In the genomic region with DNA sequence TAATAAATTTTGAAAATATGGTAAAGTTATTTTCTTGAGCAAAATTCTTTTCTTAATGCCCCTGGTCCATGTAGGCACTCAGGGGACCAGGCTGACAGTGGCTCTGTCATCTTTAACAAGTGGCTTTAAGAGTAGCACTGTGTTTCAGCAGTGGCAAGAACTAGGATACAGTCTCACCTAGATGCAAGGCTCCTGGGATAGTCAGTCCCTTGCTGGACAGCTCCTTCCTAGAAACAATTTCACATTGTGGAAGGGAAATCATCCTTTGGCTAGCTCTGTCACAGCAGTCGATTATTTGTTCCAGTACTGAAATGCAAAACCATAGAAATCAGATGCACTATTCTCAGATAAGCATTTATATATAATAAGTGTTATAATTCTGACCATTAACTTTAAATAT, we compare ENCODE assay signal across 23 cellular contexts.
A peak's percentile ranks its signal among the peaks of the same experiment; 100 is the strongest.
DNase-seq lines count a peak whose midpoint lies in the region; ATAC-seq and TF ChIP-seq lines count a peak whose summit lies in the region.
"Had no signal": no experiment of that assay in that cellular context is flagged by ENCODE, and none has a peak within 500 bp of the region (broad histone marks: within the 10 kb centered on the region; RNA-seq: fewer than 3 reads in every experiment).

No MANE protein-coding gene starts in this region.

- no peaks in the 10 kb centered on the region for H3K79me1 ChIP-seq in mesendoderm (ENCODE audit: low read length)

- H2AK5ac ChIP-seq in mesendoderm (ENCODE audit: low read length), result no peak overlapping the region

- no peak overlapping the region for H4K5ac ChIP-seq in mesendoderm (ENCODE audit: low read length)

- H3K27ac ChIP-seq in GM23248 (no peak overlapping the region), mesendoderm (ENCODE audit: low read depth, low read length) (no peak overlapping the region)
- H3K27ac ChIP-seq: RWPE1, skin epidermis, suprapubic skin had no signal

- H3K56ac ChIP-seq in mesendoderm (ENCODE audit: low read length), result no peak overlapping the region

- H3K4me2 ChIP-seq in GM23248 (ENCODE audit: unreplicated experiment), result no peak overlapping the region
- H3K4me2 ChIP-seq in mesendoderm (ENCODE audit: low read length), result no peak overlapping the region

- 6 to 10% methylated on average over 1 of the region's 1 CpG for WGBS in GM23248 (ENCODE audit: low coverage in 1 of 2, low lambda C conversion rate in 2 of 2, missing lambda C conversion rate in 2 of 2), 2 experiments
- no CpG with 5 or more reads among the region's 1 CpG for WGBS in mesendoderm (ENCODE audit: extremely low coverage, insufficient coverage, low lambda C conversion rate)

- H3K79me2 ChIP-seq in GM23248 (ENCODE audit: insufficient read depth) (no peaks in the 10 kb centered on the region), mesendoderm (ENCODE audit: control insufficient read depth, insufficient read depth, low read length) (no peaks in the 10 kb centered on the region)

- no peaks in the 10 kb centered on the region for H3F3A ChIP-seq in GM23248 (ENCODE audit: insufficient read depth)

- H2BK5ac ChIP-seq in mesendoderm (ENCODE audit: low read length), result no peak overlapping the region

- ATAC-seq in HG02571 (IDR thresholded peaks at IDR 0.05; ENCODE audit: unreplicated experiment) (no peak), GM18520 (IDR thresholded peaks at IDR 0.05; ENCODE audit: unreplicated experiment) (no peak)
- ATAC-seq: activated naive CD8-positive, alpha-beta T cell treated with anti-CD3 and anti-CD28 coated beads, Interleukin-2, amount 50 U/mL, for 24 hours; CD8-positive, alpha-beta T cell; left ventricle myocardium superior; stimulated activated memory B cell treated with anti-CD40 and anti-IgM and Interleukin-4, amounts not matched to agents 10 μg/mL and 1 μg/mL and 100 μg/mL, for 72 hours had no signal

- no peaks in the 10 kb centered on the region for H4K20me1 ChIP-seq in GM23248 (ENCODE audit: insufficient read depth)

- H2BK15ac ChIP-seq in mesendoderm (replicated peaks; ENCODE audit: low read depth), result no peak overlapping the region

- H3K36me3 ChIP-seq in GM23248 (ENCODE audit: low read depth) (no peaks in the 10 kb centered on the region), mesendoderm (ENCODE audit: control insufficient read depth, insufficient read depth, low read length) (no peaks in the 10 kb centered on the region)
- H3K36me3 ChIP-seq: MG63, suprapubic skin had no signal

- no peak overlapping the region for H3K18ac ChIP-seq in mesendoderm (ENCODE audit: low read length)

- DNase-seq in GM23248 (peak; percentile 43), choroid plexus epithelial cell (ENCODE audit: low read depth) (peak; percentile 24), mesendoderm (peak; percentile 18), NCI-H526 treated with DMSO at 0.1 percent for 48 hours (lab: John Stamatoyannopoulos, UW) (no peak)
- DNase-seq: activated B cell treated with CpG ODN at 0.5 μM for 24 hours; activated CD4-positive, alpha-beta T cell treated with anti-CD3 and anti-CD28 coated beads, Interleukin-2, amount 50 U/mL, for 48 hours; activated gamma-delta T cell; activated naive CD8-positive, alpha-beta T cell treated with anti-CD3 and anti-CD28 coated beads, Interleukin-2, amount 50 U/mL, for 24 hours; CD8-positive, alpha-beta T cell; left ventricle myocardium superior; MG63; NCI-H1417 treated with DMSO at 0.1 percent for 48 hours; NCI-H524; posterior cingulate gyrus; stimulated activated CD4-positive, alpha-beta T cell treated with anti-CD3 and anti-CD28 coated beads, Interleukin-2, amount 100 ng/mL, for 24 hours; T-helper 9 cell had no signal

- H3K9ac ChIP-seq in GM23248 (no peak overlapping the region), mesendoderm (ENCODE audit: low read length) (no peak overlapping the region)

- no peaks in the 10 kb centered on the region for H3K27me3 ChIP-seq in GM23248 (replicated peaks; ENCODE audit: insufficient read depth)
- H3K27me3 ChIP-seq in mesendoderm (ENCODE audit: insufficient read depth, low read length, poor library complexity), result no peaks in the 10 kb centered on the region
- H3K27me3 ChIP-seq: MG63, suprapubic skin had no signal

- H4K8ac ChIP-seq in mesendoderm (ENCODE audit: low read depth, low read length), result no peak overlapping the region

- H3K4me1 ChIP-seq in GM23248 (ENCODE audit: insufficient read depth) (no peaks in the 10 kb centered on the region), mesendoderm (ENCODE audit: control insufficient read depth, low read depth, low read length) (no peaks in the 10 kb centered on the region)
- H3K4me1 ChIP-seq: suprapubic skin had no signal

- H2AFZ ChIP-seq in GM23248, result no peak overlapping the region

- TF ChIP-seq CTCF in choroid plexus epithelial cell (conservative IDR thresholded peaks at IDR 0.05; ENCODE audit: low read depth, low read length), result no peak

- no peak overlapping the region for H2BK120ac ChIP-seq in mesendoderm (ENCODE audit: low read depth, low read length)

- no peaks in the 10 kb centered on the region for H3K9me3 ChIP-seq in GM23248 (ENCODE audit: low read depth)
- H3K9me3 ChIP-seq: MG63, suprapubic skin had no signal

- H3K4me3 ChIP-seq in GM23248 (no peak overlapping the region), choroid plexus epithelial cell (ENCODE audit: low read depth, low read length) (no peak overlapping the region), mesendoderm (ENCODE audit: low read length) (no peak overlapping the region)
- H3K4me3 ChIP-seq: MG63, skin epidermis, suprapubic skin had no signal

- in situ Hi-C loops in GM23248 (cut with MboI), result no loop called here

- H3K4ac ChIP-seq in mesendoderm (ENCODE audit: low read depth, low read length), result no peak overlapping the region

- no peak overlapping the region for H3K23ac ChIP-seq in mesendoderm (ENCODE audit: low read length)

- no peaks in the 10 kb centered on the region for H3K9me2 ChIP-seq in GM23248 (ENCODE audit: insufficient read depth)

TF ChIP-seq in PFSK-1, 5 proteins besides CTCF, POLR2A, EP300 and RAD21:
- TF ChIP-seq REST (IDR thresholded peaks at IDR 0.05; ENCODE audit: insufficient read depth in 1 of 2, low read depth in 2 of 2, low read length in 2 of 2) (peak; percentile 67 to 89; a peak in 3 of 4 replicates), POLR2AphosphoS5 (IDR thresholded peaks at IDR 0.05; ENCODE audit: low read depth, low read length) (no peak)
